1 cellular context compared by ENCODE assay signal in the genomic region with DNA sequence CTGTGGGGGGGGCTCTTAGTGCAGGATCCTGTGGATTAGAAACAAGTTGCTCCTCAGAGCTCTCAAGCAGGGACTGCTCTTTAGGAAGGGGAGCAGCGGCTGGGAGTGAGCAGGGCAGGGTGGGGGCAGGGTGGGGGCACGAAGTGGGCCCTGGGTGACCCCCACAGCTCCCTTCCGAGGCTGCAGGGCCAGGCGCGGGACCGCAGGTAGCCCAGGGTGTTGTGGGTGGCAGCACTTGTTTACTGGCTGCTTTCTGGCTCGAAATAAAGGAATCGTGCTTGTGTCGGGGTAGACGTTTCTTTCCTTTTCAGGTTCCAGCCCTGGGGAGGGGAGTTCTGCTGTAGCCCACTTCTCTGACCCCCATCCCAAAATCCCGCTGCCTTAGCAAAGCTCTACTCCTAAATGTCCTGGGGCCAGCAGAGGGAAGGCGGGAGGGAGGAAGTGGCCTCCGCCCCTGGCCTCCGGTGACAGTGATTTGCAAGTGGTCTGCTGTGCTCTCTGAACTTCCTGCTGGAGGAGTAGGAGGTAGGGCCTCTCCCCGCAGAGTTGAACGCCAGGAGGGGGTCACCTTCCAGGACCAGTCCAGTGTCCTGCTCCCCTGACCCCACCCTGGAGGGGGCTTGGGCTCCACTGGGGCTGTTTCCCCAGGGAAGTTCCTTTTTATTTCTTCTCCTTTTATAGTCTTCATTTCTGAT.
A peak's percentile ranks its signal among the peaks of the same experiment; 100 is the strongest.
TF ChIP-seq lines count a peak whose summit lies in the region.

No MANE protein-coding gene starts in this region.

TF ChIP-seq in HepG2, 621 proteins besides CTCF, POLR2A, EP300 and RAD21 (continues in another document):
- TF ChIP-seq ZBTB38 (CRISPR knock-in tag; IDR thresholded peaks at IDR 0.05) (peak; percentile 96), ZNF143 (CRISPR knock-in tag; IDR thresholded peaks at IDR 0.05) (no peak), ZNF263 (CRISPR knock-in tag; IDR thresholded peaks at IDR 0.05) (peak; percentile 68), SP5 (CRISPR knock-in tag; IDR thresholded peaks at IDR 0.05; ENCODE audit: borderline replicate concordance, low read depth) (0 out of 2 replicates have a peak, but pooled peaks have one; percentile 26), ISX (CRISPR knock-in tag; conservative IDR thresholded peaks at IDR 0.05) (no peak), HOXA3 (CRISPR knock-in tag; IDR thresholded peaks at IDR 0.05) (0 out of 2 replicates have a peak, but pooled peaks have one; percentile 20), KAT7 (CRISPR knock-in tag; IDR thresholded peaks at IDR 0.05; ENCODE audit: borderline replicate concordance) (no peak), CBX2 (IDR thresholded peaks at IDR 0.05; ENCODE audit: low read depth, low read length) (no peak), CBX2 (CRISPR knock-in tag; IDR thresholded peaks at IDR 0.05; ENCODE audit: low read depth) (no peak), GABPA (IDR thresholded peaks at IDR 0.05; ENCODE audit: low read depth, low read length) (no peak), GABPA (CRISPR knock-in tag; IDR thresholded peaks at IDR 0.05; ENCODE audit: low read depth) (peak; percentile 49; the same call in 1 of the 2 replicates), RBM22 (optimal IDR thresholded peaks at IDR 0.05; ENCODE audit: low read length) (peak; percentile 40), SALL1 (CRISPR knock-in tag; IDR thresholded peaks at IDR 0.05) (peak; percentile 43), RARA (CRISPR knock-in tag; IDR thresholded peaks at IDR 0.05) (no peak), ZNF329 (CRISPR knock-in tag; IDR thresholded peaks at IDR 0.05; ENCODE audit: low read depth) (no peak), SAP130 (CRISPR knock-in tag; IDR thresholded peaks at IDR 0.05; ENCODE audit: low read depth) (peak; percentile 51), HNF4A (CRISPR knock-in tag; IDR thresholded peaks at IDR 0.05) (0 out of 2 replicates have a peak, but pooled peaks have one; percentile 9), FOXP1 (IDR thresholded peaks at IDR 0.05) (no peak), FOXP1 (CRISPR knock-in tag; IDR thresholded peaks at IDR 0.05) (peak; percentile 15; the same call in 1 of the 2 replicates), RFXANK (CRISPR knock-in tag; IDR thresholded peaks at IDR 0.05) (no peak), PHF20 (CRISPR knock-in tag; IDR thresholded peaks at IDR 0.05) (no peak), MLLT10 (CRISPR knock-in tag; IDR thresholded peaks at IDR 0.05) (no peak), ZNF501 (CRISPR knock-in tag; IDR thresholded peaks at IDR 0.05) (0 out of 2 replicates have a peak, but pooled peaks have one; percentile 22), SRSF1 (optimal IDR thresholded peaks at IDR 0.05; ENCODE audit: low read depth, low read length) (no peak), ZMYM2 (CRISPR knock-in tag; IDR thresholded peaks at IDR 0.05) (no peak), GABPB1 (CRISPR knock-in tag; IDR thresholded peaks at IDR 0.05) (peak; percentile 44), ERF (CRISPR knock-in tag; IDR thresholded peaks at IDR 0.05) (0 out of 2 replicates have a peak, but pooled peaks have one; percentile 41), POLR2AphosphoS5 (IDR thresholded peaks at IDR 0.05; ENCODE audit: low read depth, low read length) (peak; percentile 47; the same call in 1 of the 2 replicates)
- TF ChIP-seq, protein P1, sequence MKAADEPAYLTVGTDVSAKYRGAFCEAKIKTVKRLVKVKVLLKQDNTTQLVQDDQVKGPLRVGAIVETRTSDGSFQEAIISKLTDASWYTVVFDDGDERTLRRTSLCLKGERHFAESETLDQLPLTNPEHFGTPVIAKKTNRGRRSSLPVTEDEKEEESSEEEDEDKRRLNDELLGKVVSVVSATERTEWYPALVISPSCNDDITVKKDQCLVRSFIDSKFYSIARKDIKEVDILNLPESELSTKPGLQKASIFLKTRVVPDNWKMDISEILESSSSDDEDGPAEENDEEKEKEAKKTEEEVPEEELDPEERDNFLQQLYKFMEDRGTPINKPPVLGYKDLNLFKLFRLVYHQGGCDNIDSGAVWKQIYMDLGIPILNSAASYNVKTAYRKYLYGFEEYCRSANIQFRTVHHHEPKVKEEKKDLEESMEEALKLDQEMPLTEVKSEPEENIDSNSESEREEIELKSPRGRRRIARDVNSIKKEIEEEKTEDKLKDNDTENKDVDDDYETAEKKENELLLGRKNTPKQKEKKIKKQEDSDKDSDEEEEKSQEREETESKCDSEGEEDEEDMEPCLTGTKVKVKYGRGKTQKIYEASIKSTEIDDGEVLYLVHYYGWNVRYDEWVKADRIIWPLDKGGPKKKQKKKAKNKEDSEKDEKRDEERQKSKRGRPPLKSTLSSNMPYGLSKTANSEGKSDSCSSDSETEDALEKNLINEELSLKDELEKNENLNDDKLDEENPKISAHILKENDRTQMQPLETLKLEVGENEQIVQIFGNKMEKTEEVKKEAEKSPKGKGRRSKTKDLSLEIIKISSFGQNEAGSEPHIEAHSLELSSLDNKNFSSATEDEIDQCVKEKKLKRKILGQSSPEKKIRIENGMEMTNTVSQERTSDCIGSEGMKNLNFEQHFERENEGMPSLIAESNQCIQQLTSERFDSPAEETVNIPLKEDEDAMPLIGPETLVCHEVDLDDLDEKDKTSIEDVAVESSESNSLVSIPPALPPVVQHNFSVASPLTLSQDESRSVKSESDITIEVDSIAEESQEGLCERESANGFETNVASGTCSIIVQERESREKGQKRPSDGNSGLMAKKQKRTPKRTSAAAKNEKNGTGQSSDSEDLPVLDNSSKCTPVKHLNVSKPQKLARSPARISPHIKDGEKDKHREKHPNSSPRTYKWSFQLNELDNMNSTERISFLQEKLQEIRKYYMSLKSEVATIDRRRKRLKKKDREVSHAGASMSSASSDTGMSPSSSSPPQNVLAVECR (CRISPR knock-in tag; IDR thresholded peaks at IDR 0.05; ENCODE audit: borderline replicate concordance) = no peak
- TF ChIP-seq, protein P2, sequence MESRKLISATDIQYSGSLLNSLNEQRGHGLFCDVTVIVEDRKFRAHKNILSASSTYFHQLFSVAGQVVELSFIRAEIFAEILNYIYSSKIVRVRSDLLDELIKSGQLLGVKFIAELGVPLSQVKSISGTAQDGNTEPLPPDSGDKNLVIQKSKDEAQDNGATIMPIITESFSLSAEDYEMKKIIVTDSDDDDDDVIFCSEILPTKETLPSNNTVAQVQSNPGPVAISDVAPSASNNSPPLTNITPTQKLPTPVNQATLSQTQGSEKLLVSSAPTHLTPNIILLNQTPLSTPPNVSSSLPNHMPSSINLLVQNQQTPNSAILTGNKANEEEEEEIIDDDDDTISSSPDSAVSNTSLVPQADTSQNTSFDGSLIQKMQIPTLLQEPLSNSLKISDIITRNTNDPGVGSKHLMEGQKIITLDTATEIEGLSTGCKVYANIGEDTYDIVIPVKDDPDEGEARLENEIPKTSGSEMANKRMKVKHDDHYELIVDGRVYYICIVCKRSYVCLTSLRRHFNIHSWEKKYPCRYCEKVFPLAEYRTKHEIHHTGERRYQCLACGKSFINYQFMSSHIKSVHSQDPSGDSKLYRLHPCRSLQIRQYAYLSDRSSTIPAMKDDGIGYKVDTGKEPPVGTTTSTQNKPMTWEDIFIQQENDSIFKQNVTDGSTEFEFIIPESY (CRISPR knock-in tag; IDR thresholded peaks at IDR 0.05) = peak; percentile 88
- TF ChIP-seq, protein P3, sequence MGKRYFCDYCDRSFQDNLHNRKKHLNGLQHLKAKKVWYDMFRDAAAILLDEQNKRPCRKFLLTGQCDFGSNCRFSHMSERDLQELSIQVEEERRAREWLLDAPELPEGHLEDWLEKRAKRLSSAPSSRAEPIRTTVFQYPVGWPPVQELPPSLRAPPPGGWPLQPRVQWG (CRISPR knock-in tag; IDR thresholded peaks at IDR 0.05; ENCODE audit: borderline replicate concordance, low read depth) = no peak
- TF ChIP-seq, protein P4, sequence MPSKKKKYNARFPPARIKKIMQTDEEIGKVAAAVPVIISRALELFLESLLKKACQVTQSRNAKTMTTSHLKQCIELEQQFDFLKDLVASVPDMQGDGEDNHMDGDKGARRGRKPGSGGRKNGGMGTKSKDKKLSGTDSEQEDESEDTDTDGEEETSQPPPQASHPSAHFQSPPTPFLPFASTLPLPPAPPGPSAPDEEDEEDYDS (CRISPR knock-in tag; IDR thresholded peaks at IDR 0.05) = 0 out of 2 replicates have a peak, but pooled peaks have one; percentile 34
- TF ChIP-seq, protein P5, sequence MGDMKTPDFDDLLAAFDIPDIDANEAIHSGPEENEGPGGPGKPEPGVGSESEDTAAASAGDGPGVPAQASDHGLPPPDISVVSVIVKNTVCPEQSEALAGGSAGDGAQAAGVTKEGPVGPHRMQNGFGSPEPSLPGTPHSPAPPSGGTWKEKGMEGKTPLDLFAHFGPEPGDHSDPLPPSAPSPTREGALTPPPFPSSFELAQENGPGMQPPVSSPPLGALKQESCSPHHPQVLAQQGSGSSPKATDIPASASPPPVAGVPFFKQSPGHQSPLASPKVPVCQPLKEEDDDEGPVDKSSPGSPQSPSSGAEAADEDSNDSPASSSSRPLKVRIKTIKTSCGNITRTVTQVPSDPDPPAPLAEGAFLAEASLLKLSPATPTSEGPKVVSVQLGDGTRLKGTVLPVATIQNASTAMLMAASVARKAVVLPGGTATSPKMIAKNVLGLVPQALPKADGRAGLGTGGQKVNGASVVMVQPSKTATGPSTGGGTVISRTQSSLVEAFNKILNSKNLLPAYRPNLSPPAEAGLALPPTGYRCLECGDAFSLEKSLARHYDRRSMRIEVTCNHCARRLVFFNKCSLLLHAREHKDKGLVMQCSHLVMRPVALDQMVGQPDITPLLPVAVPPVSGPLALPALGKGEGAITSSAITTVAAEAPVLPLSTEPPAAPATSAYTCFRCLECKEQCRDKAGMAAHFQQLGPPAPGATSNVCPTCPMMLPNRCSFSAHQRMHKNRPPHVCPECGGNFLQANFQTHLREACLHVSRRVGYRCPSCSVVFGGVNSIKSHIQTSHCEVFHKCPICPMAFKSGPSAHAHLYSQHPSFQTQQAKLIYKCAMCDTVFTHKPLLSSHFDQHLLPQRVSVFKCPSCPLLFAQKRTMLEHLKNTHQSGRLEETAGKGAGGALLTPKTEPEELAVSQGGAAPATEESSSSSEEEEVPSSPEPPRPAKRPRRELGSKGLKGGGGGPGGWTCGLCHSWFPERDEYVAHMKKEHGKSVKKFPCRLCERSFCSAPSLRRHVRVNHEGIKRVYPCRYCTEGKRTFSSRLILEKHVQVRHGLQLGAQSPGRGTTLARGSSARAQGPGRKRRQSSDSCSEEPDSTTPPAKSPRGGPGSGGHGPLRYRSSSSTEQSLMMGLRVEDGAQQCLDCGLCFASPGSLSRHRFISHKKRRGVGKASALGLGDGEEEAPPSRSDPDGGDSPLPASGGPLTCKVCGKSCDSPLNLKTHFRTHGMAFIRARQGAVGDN (CRISPR knock-in tag; IDR thresholded peaks at IDR 0.05) = peak; percentile 48; the same call in 1 of the 2 replicates
- TF ChIP-seq, protein P6, sequence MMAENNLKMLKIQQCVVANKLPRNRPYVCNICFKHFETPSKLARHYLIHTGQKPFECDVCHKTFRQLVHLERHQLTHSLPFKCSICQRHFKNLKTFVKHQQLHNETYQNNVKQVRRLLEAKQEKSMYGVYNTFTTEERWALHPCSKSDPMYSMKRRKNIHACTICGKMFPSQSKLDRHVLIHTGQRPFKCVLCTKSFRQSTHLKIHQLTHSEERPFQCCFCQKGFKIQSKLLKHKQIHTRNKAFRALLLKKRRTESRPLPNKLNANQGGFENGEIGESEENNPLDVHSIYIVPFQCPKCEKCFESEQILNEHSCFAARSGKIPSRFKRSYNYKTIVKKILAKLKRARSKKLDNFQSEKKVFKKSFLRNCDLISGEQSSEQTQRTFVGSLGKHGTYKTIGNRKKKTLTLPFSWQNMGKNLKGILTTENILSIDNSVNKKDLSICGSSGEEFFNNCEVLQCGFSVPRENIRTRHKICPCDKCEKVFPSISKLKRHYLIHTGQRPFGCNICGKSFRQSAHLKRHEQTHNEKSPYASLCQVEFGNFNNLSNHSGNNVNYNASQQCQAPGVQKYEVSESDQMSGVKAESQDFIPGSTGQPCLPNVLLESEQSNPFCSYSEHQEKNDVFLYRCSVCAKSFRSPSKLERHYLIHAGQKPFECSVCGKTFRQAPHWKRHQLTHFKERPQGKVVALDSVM (CRISPR knock-in tag; IDR thresholded peaks at IDR 0.05) = peak; percentile 99
- TF ChIP-seq, protein P7, sequence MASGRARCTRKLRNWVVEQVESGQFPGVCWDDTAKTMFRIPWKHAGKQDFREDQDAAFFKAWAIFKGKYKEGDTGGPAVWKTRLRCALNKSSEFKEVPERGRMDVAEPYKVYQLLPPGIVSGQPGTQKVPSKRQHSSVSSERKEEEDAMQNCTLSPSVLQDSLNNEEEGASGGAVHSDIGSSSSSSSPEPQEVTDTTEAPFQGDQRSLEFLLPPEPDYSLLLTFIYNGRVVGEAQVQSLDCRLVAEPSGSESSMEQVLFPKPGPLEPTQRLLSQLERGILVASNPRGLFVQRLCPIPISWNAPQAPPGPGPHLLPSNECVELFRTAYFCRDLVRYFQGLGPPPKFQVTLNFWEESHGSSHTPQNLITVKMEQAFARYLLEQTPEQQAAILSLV (CRISPR knock-in tag; IDR thresholded peaks at IDR 0.05; ENCODE audit: borderline replicate concordance) = no peak
- TF ChIP-seq, protein P8, sequence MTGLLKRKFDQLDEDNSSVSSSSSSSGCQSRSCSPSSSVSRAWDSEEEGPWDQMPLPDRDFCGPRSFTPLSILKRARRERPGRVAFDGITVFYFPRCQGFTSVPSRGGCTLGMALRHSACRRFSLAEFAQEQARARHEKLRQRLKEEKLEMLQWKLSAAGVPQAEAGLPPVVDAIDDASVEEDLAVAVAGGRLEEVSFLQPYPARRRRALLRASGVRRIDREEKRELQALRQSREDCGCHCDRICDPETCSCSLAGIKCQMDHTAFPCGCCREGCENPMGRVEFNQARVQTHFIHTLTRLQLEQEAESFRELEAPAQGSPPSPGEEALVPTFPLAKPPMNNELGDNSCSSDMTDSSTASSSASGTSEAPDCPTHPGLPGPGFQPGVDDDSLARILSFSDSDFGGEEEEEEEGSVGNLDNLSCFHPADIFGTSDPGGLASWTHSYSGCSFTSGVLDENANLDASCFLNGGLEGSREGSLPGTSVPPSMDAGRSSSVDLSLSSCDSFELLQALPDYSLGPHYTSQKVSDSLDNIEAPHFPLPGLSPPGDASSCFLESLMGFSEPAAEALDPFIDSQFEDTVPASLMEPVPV (CRISPR knock-in tag; IDR thresholded peaks at IDR 0.05) = no peak
- TF ChIP-seq, protein P9, sequence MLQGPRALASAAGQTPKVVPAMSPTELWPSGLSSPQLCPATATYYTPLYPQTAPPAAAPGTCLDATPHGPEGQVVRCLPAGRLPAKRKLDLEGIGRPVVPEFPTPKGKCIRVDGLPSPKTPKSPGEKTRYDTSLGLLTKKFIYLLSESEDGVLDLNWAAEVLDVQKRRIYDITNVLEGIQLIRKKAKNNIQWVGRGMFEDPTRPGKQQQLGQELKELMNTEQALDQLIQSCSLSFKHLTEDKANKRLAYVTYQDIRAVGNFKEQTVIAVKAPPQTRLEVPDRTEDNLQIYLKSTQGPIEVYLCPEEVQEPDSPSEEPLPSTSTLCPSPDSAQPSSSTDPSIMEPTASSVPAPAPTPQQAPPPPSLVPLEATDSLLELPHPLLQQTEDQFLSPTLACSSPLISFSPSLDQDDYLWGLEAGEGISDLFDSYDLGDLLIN (CRISPR knock-in tag; IDR thresholded peaks at IDR 0.05; ENCODE audit: borderline replicate concordance) = no peak
- TF ChIP-seq, protein P10, sequence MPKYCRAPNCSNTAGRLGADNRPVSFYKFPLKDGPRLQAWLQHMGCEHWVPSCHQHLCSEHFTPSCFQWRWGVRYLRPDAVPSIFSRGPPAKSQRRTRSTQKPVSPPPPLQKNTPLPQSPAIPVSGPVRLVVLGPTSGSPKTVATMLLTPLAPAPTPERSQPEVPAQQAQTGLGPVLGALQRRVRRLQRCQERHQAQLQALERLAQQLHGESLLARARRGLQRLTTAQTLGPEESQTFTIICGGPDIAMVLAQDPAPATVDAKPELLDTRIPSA (CRISPR knock-in tag; IDR thresholded peaks at IDR 0.05; ENCODE audit: borderline replicate concordance) = peak; percentile 41; the same call in 1 of the 2 replicates
- TF ChIP-seq, protein P11, sequence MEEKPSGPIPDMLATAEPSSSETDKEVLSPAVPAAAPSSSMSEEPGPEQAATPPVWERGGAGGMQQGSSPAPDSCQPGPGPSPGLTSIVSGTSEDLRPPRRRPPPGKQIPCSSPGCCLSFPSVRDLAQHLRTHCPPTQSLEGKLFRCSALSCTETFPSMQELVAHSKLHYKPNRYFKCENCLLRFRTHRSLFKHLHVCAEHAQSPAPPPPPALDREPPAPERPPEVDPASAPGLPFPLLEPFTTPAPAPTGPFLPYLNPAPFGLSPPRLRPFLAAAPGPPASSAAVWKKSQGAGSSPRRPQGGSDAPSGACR (CRISPR knock-in tag; IDR thresholded peaks at IDR 0.05) = no peak
